Comparison of ENCODE assay signal across 8 cellular contexts in genomic region chr9:127449332-127449966, GRCh38. TPM values are rescaled to one million over a fixed set of nuclear protein-coding genes. Genes with fewer than 3 reads are reported as not detected.
A peak's percentile ranks its signal among the peaks of the same experiment; 100 is the strongest.
DNase-seq lines count a peak whose midpoint lies in the region; ATAC-seq and TF ChIP-seq lines count a peak whose summit lies in the region.

No MANE protein-coding gene starts in this region.

- peaks cover 82% of the 10 kb centered on the region for H3K36me3 Mint-ChIP-seq in CD4-positive, alpha-beta T cell (ENCODE audit: low read depth)
- peaks cover 65% of the 10 kb centered on the region for H3K36me3 Mint-ChIP-seq in central memory CD8-positive, alpha-beta T cell (ENCODE audit: insufficient read depth)
- peaks cover 0 to 62% (median 19%) of the 10 kb centered on the region in 3 donors for H3K36me3 Mint-ChIP-seq in naive thymus-derived CD8-positive, alpha-beta T cell

- H3K36me3 ChIP-seq in MG63, result peaks cover 65% of the 10 kb centered on the region

- peak overlapping the region; percentile 74 for H3K27ac ChIP-seq in CD4-positive, alpha-beta T cell (ENCODE audit: low read depth, low read length)

- H3K4me1 Mint-ChIP-seq in CD4-positive, alpha-beta T cell (ENCODE audit: low read depth), result peaks cover 40% of the 10 kb centered on the region
- H3K4me1 Mint-ChIP-seq in central memory CD8-positive, alpha-beta T cell, result peaks cover 43% of the 10 kb centered on the region
- peaks cover 14 to 54% (median 41%) of the 10 kb centered on the region in 4 donors for H3K4me1 Mint-ChIP-seq in naive thymus-derived CD8-positive, alpha-beta T cell

- H3K4me3 ChIP-seq in MG63, result peak overlapping the region; percentile 85

- ATAC-seq in CD4-positive, alpha-beta T cell (ENCODE audit: poor library complexity), result no peak
- ATAC-seq in central memory CD8-positive, alpha-beta T cell (replicated peaks; ENCODE audit: extremely low read depth, poor library complexity, severe bottlenecking), result no peak
- ATAC-seq in naive thymus-derived CD8-positive, alpha-beta T cell, result no peak
- ATAC-seq in HG02885 (IDR thresholded peaks at IDR 0.05; ENCODE audit: poor library complexity, unreplicated experiment) (no peak), HG03135 (IDR thresholded peaks at IDR 0.05; ENCODE audit: unreplicated experiment) (no peak), GM19463 (IDR thresholded peaks at IDR 0.05; ENCODE audit: unreplicated experiment) (no peak), HG03520 (IDR thresholded peaks at IDR 0.05; ENCODE audit: unreplicated experiment) (no peak)

- no peak for TF ChIP-seq CTCF in CD4-positive, alpha-beta T cell (IDR thresholded peaks at IDR 0.05)

- DNase-seq in CD4-positive, alpha-beta T cell, result no peak
- no peak for DNase-seq in MG63
- no peak for DNase-seq in central memory CD8-positive, alpha-beta T cell (ENCODE audit: low spot score in 2 of 2)
- DNase-seq in naive thymus-derived CD8-positive, alpha-beta T cell, result no peak

- intact Hi-C loops in CD4-positive, alpha-beta T cell (cut with DNase I, micrococcal nuclease), result no loop called here

- peak overlapping the region; percentile 99 for H3K4me3 Mint-ChIP-seq in CD4-positive, alpha-beta T cell
- peak overlapping the region; percentile 92 for H3K4me3 Mint-ChIP-seq in central memory CD8-positive, alpha-beta T cell
- H3K4me3 Mint-ChIP-seq in naive thymus-derived CD8-positive, alpha-beta T cell, result peak overlapping the region; percentile 90 to 98 (median 96)

- POLR2A ChIA-PET in CD4-positive, alpha-beta T cell (lab: Charles Lee), result interaction anchor here (1.4 to 3.1 kb wide), 8 partner anchors 10 to 801 kb away, joined by 4 to 31 read pairs (median 10); partner anchors contain the start of genes SLC2A8, ST6GALNAC4 and ZNF79
- POLR2A ChIA-PET in naive thymus-derived CD8-positive, alpha-beta T cell (lab: Charles Lee), result interaction anchor here (0.5 to 3.4 kb wide), 7 partner anchors 7 to 726 kb away, joined by 3 to 39 read pairs (median 6); partner anchors contain the start of gene ZNF79

- CTCF ChIA-PET in CD4-positive, alpha-beta T cell (lab: Charles Lee), result interaction anchor here (1.5 to 2.3 kb wide), 2 partner anchors 12 to 25 kb away, joined by 3 to 8 read pairs; partner anchors contain the start of gene ZNF79

- no peaks in the 10 kb centered on the region for H3K9me3 Mint-ChIP-seq in CD4-positive, alpha-beta T cell
- H3K9me3 Mint-ChIP-seq in central memory CD8-positive, alpha-beta T cell, result no peaks in the 10 kb centered on the region
- H3K9me3 Mint-ChIP-seq in naive thymus-derived CD8-positive, alpha-beta T cell, result no peaks in the 10 kb centered on the region

- no peaks in the 10 kb centered on the region for H3K27me3 ChIP-seq in CD4-positive, alpha-beta T cell (ENCODE audit: control insufficient read depth, insufficient read depth, low read length)
- H3K27me3 ChIP-seq in MG63, result no peaks in the 10 kb centered on the region; the same call in 1 of the 2 replicates

- peak overlapping the region; percentile 99 for H3K27ac Mint-ChIP-seq in CD4-positive, alpha-beta T cell
- H3K27ac Mint-ChIP-seq in central memory CD8-positive, alpha-beta T cell (ENCODE audit: low read depth), result peak overlapping the region; percentile 97
- H3K27ac Mint-ChIP-seq in naive thymus-derived CD8-positive, alpha-beta T cell, result peak overlapping the region; percentile 91 to 98 (median 96)

- H3K9me3 ChIP-seq in CD4-positive, alpha-beta T cell (ENCODE audit: control insufficient read depth, low read length), result no peaks in the 10 kb centered on the region
- H3K9me3 ChIP-seq in MG63, result no peaks in the 10 kb centered on the region; the same call in 1 of the 2 replicates

- no peaks in the 10 kb centered on the region for H3K27me3 Mint-ChIP-seq in CD4-positive, alpha-beta T cell
- H3K27me3 Mint-ChIP-seq in central memory CD8-positive, alpha-beta T cell, result no peaks in the 10 kb centered on the region
- no peaks in the 10 kb centered on the region for H3K27me3 Mint-ChIP-seq in naive thymus-derived CD8-positive, alpha-beta T cell

RNA-seq across cellular contexts. Expression of gene RPL12, which starts 1.8 kb away (rescaled TPM):
- total RNA-seq in CD4-positive, alpha-beta T cell, result 1,000 to 10,000 TPM; 1,884 to 1,993 TPM
- 2,095 and 2,469 TPM in 2 replicates for total RNA-seq in MG63 (2014; rRNA removed; shearing (Covaris generic); ENCODE audit: low replicate concordance)
- total RNA-seq in naive thymus-derived CD8-positive, alpha-beta T cell, result 1,000 to 10,000 TPM; 1,452 to 1,480 TPM
- polyA plus RNA-seq in naive thymus-derived CD8-positive, alpha-beta T cell, result 1,000 to 10,000 TPM; 1,731 to 2,420 (median 2,163) TPM

RNA-seq across cellular contexts. Expression of gene LRSAM1, which starts 1.9 kb away (rescaled TPM):
- total RNA-seq in CD4-positive, alpha-beta T cell, result 10 to 100 TPM; 11.4 to 16.0 TPM
- total RNA-seq in MG63 (2014; rRNA removed; shearing (Covaris generic); ENCODE audit: low replicate concordance), result 8.3 and 21.6 TPM in 2 replicates
- total RNA-seq in naive thymus-derived CD8-positive, alpha-beta T cell, result 10 to 100 TPM; 24.2 to 26.4 TPM
- 1 to 10 TPM; 4.3 to 9.6 (median 5.0) TPM for polyA plus RNA-seq in naive thymus-derived CD8-positive, alpha-beta T cell

RNA-seq across cellular contexts. Expression of gene ZNF79, which starts 25.3 kb away (rescaled TPM):
- total RNA-seq in CD4-positive, alpha-beta T cell, result 1 to 10 TPM; 4.3 to 4.9 TPM
- total RNA-seq in MG63 (2014; rRNA removed; shearing (Covaris generic); ENCODE audit: low replicate concordance), result 3.3 and 4.4 TPM in 2 replicates
- total RNA-seq in naive thymus-derived CD8-positive, alpha-beta T cell, result 10 to 100 TPM; 15.2 to 17.2 TPM
- polyA plus RNA-seq in naive thymus-derived CD8-positive, alpha-beta T cell, result 1 to 10 TPM; 3.3 to 6.6 (median 4.9) TPM

RNA-seq across cellular contexts. Expression of gene SLC2A8, which starts 52.5 kb away (rescaled TPM):
- total RNA-seq in CD4-positive, alpha-beta T cell, result 1 to 10 TPM; 1.6 to 1.8 TPM
- total RNA-seq in MG63 (2014; rRNA removed; shearing (Covaris generic); ENCODE audit: low replicate concordance), result 10.8 and 14.2 TPM in 2 replicates
- total RNA-seq in naive thymus-derived CD8-positive, alpha-beta T cell, result under 1 TPM; 0.19 to 0.39 TPM
- 1 to 10 TPM in 1 of 3 donors, not detected in 2; 1.2 TPM for polyA plus RNA-seq in naive thymus-derived CD8-positive, alpha-beta T cell
